Comparison of ENCODE assay signal across 8 cellular contexts in the genomic region with DNA sequence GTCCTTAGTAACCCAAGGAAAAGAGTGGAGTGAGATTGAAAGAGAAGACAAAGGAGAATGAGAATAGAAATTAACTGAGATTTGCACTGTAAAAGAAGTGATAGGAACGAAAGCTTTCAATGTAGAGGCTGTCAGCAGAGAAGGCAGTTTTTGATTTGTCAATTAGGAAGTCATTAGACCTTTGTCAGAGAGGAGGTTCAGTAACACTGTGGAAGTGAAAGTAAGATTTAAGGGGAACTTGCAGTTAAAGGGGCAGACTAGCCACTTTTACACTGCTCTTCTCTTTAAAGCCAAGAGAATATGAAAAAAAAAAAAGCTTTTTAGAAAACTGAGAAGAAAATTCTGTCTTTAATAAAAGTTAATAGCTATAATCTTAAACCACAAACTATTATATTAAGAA. TPM values are rescaled to one million over a fixed set of nuclear protein-coding genes. Genes with fewer than 3 reads are reported as not detected.
DNase-seq lines count a peak whose midpoint lies in the region; ATAC-seq and TF ChIP-seq lines count a peak whose summit lies in the region.

No MANE protein-coding gene starts in this region.

- no peaks in the 10 kb centered on the region for H3K36me3 Mint-ChIP-seq in endodermal cell (ENCODE audit: low read depth)

- intact Hi-C loops in gastrocnemius medialis (cut with DNase I; ENCODE audit: low total_unique reads) (no loop called here), uterus (cut with DNase I; ENCODE audit: low total_unique reads) (no loop called here)

- H3K4me3 Mint-ChIP-seq in endodermal cell = no peak overlapping the region

- POLR2A ChIA-PET in HEK293T (lab: Yijun Ruan, JAX) = no interaction called here

- no peaks in the 10 kb centered on the region for H3K27me3 Mint-ChIP-seq in endodermal cell (ENCODE audit: insufficient read depth)

- peak overlapping the region; percentile 98 for H3K27ac ChIP-seq in epithelial cell of prostate
- no peak overlapping the region for H3K27ac ChIP-seq in gastrocnemius medialis
- H3K27ac ChIP-seq in endodermal cell (ENCODE audit: low read depth, low read length) = no peak overlapping the region
- H3K27ac ChIP-seq in uterus = no peak overlapping the region

- 64 to 73% methylated on average over 1 of the region's 1 CpG for WGBS in endodermal cell (ENCODE audit: insufficient coverage in 1 of 2, insufficient read length in 1 of 2), 2 experiments

- in situ Hi-C loops in gastrocnemius medialis (cut with MboI; ENCODE audit: low sequenced_read_pairs in 4 of 4) = no loop called here

- no peaks in the 10 kb centered on the region for H3K36me3 ChIP-seq in gastrocnemius medialis
- H3K36me3 ChIP-seq in endodermal cell (ENCODE audit: control insufficient read depth, insufficient read depth, low read length) = no peaks in the 10 kb centered on the region
- H3K36me3 ChIP-seq in uterus = no peaks in the 10 kb centered on the region

- DNase-seq in CD1c-positive myeloid dendritic cell (ENCODE audit: extremely low spot score) = peak; percentile 84
- DNase-seq in epithelial cell of prostate (ENCODE audit: low read depth, low spot score) = no peak
- no peak for DNase-seq in gastrocnemius medialis
- no peak for DNase-seq in endodermal cell
- DNase-seq in HEK293T (ENCODE audit: extremely low spot score) = no peak
- no peak for DNase-seq in uterus

- H3K4me1 Mint-ChIP-seq in endodermal cell = peaks cover 3% of the 10 kb centered on the region

- ATAC-seq in GM21367 (IDR thresholded peaks at IDR 0.05; ENCODE audit: unreplicated experiment) (peak; percentile 95), HG03469 (IDR thresholded peaks at IDR 0.05; ENCODE audit: unreplicated experiment) (peak; percentile 85), gastrocnemius medialis (no peak)

- no peaks in the 10 kb centered on the region for H3K4me1 ChIP-seq in gastrocnemius medialis
- no peaks in the 10 kb centered on the region for H3K4me1 ChIP-seq in endodermal cell (ENCODE audit: control insufficient read depth, insufficient read depth, low read length)
- no peaks in the 10 kb centered on the region for H3K4me1 ChIP-seq in uterus

- TF ChIP-seq CTCF in gastrocnemius medialis (IDR thresholded peaks at IDR 0.05 in 4 of 5, conservative IDR thresholded peaks at IDR 0.05 in 1 of 5) (no peak), endodermal cell (conservative IDR thresholded peaks at IDR 0.05) (no peak), uterus (IDR thresholded peaks at IDR 0.05) (no peak)

- H3K9me3 ChIP-seq in gastrocnemius medialis (no peaks in the 10 kb centered on the region), endodermal cell (ENCODE audit: control insufficient read depth, low read length) (no peaks in the 10 kb centered on the region), uterus (no peaks in the 10 kb centered on the region)

- CTCF ChIA-PET in HEK293T (lab: Yijun Ruan, JAX) = interaction anchor here (0.7 kb wide), 1 partner anchor 14 kb away, joined by 3 read pairs; no protein-coding TSS in a partner anchor

- no peaks in the 10 kb centered on the region for H3K27me3 ChIP-seq in gastrocnemius medialis
- H3K27me3 ChIP-seq in endodermal cell (ENCODE audit: control insufficient read depth, insufficient read depth, low read length, poor library complexity, severe bottlenecking) = no peaks in the 10 kb centered on the region
- H3K27me3 ChIP-seq in uterus = no peaks in the 10 kb centered on the region

- H3K4me3 ChIP-seq in gastrocnemius medialis (no peak overlapping the region), endodermal cell (ENCODE audit: low read length) (no peak overlapping the region), uterus (no peak overlapping the region)

- no peaks in the 10 kb centered on the region for H3K9me3 Mint-ChIP-seq in endodermal cell

- no peak overlapping the region for H3K9ac ChIP-seq in endodermal cell (ENCODE audit: extremely low read depth, low read length, poor library complexity, severe bottlenecking)

- no peak overlapping the region for H3K27ac Mint-ChIP-seq in endodermal cell

- TF ChIP-seq POLR2A in gastrocnemius medialis (IDR thresholded peaks at IDR 0.05) (no peak), uterus (IDR thresholded peaks at IDR 0.05) (no peak)

TF ChIP-seq in HEK293T, 16 proteins besides CTCF, POLR2A, EP300 and RAD21:
- TF ChIP-seq SP1 (IDR thresholded peaks at IDR 0.05) (no peak), TARDBP (IDR thresholded peaks at IDR 0.05) (no peak), NFRKB (IDR thresholded peaks at IDR 0.05) (no peak), L3MBTL2 (conservative IDR thresholded peaks at IDR 0.05) (no peak), ARNT (IDR thresholded peaks at IDR 0.05) (no peak), FOXK2 (IDR thresholded peaks at IDR 0.05) (no peak), BHLHE40 (IDR thresholded peaks at IDR 0.05; ENCODE audit: borderline replicate concordance) (no peak), CTBP1 (IDR thresholded peaks at IDR 0.05; ENCODE audit: borderline replicate concordance) (no peak), FOXA1 (IDR thresholded peaks at IDR 0.05) (no peak), LEF1 (IDR thresholded peaks at IDR 0.05; ENCODE audit: borderline replicate concordance) (no peak), ZNF384 (IDR thresholded peaks at IDR 0.05) (no peak)
- TF ChIP-seq, protein P1, sequence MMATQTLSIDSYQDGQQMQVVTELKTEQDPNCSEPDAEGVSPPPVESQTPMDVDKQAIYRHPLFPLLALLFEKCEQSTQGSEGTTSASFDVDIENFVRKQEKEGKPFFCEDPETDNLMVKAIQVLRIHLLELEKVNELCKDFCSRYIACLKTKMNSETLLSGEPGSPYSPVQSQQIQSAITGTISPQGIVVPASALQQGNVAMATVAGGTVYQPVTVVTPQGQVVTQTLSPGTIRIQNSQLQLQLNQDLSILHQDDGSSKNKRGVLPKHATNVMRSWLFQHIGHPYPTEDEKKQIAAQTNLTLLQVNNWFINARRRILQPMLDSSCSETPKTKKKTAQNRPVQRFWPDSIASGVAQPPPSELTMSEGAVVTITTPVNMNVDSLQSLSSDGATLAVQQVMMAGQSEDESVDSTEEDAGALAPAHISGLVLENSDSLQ (IDR thresholded peaks at IDR 0.05) = no peak

RNA-seq across cellular contexts. Expression of a gene that starts 11.5 kb away (rescaled TPM):
- total RNA-seq in gastrocnemius medialis = 1 to 10 TPM in 1 of 4 donors, under 1 TPM in 2, not detected in 1; 0.46 to 2.0 (median 0.61) TPM
- total RNA-seq in endodermal cell = 1 to 10 TPM; 1.2 to 4.2 TPM
- 0.43 TPM for polyA plus RNA-seq in endodermal cell (2013, experiment 1 of 2)
- polyA plus RNA-seq in endodermal cell (2013, experiment 2 of 2) = 0.54 TPM
- 1 to 10 TPM in 3 of 4 donors, not detected in 1; 1.9 to 5.3 (median 2.1) TPM for total RNA-seq in uterus

Comparison
In these comparisons a context has a peak if more than half of its experiments do, and no peak if none do; other contexts are left out.
1. ATAC-seq: peak in GM21367 (single experiment) and HG03469 (single experiment); none in gastrocnemius medialis (0 of 2).